Comparison of ENCODE assay signal across 10 cellular contexts in the genomic region with DNA sequence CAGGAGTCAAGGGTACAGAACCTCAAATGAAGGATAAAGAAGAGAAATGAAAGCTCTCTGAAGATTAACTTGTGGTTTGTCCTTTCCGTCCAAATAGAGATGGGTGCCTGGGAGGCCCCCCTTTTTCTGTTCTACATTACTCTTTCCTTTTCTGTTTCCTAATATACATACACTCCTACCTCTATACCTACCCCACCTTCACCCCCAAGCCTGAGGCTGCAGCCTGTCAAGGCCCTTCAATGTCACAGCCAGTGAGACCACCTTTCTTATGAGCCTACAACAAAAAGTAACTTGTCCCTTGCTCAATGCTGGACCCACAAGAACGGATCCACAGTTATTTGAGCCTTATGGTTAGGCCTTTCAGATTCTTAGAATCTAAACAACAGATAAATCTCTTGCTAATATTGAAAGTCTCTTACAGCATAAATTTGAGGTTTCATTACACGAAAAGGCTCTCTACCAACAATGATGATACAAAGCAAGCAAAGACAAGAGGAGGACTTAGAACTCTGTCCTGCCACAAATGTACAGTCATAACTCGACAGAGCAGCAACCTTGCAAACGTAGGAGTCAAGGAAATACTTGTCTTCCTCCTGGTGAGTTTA. TPM values are rescaled to one million over a fixed set of nuclear protein-coding genes. Genes with fewer than 3 reads are reported as not detected.
DNase-seq lines count a peak whose midpoint lies in the region; ATAC-seq and TF ChIP-seq lines count a peak whose summit lies in the region.
"Had no signal": no experiment of that assay in that cellular context is flagged by ENCODE, and none has a peak within 500 bp of the region (broad histone marks: within the 10 kb centered on the region; RNA-seq: fewer than 3 reads in every experiment).

No MANE protein-coding gene starts in this region.

- H3K4me3 ChIP-seq in MM.1S (ENCODE audit: low read length) (peak overlapping the region; percentile 5; the same call in 1 of the 2 replicates), right lobe of liver (no peak overlapping the region)
- H3K4me3 ChIP-seq: SK-N-MC had no signal

- WGBS in right lobe of liver (ENCODE audit: insufficient coverage, low coverage, low lambda C conversion rate, missing lambda C conversion rate): 55% methylated on average over 5 of the region's 5 CpGs

- H3K27me3 Mint-ChIP-seq in natural killer cell (ENCODE audit: low read depth in 2 of 2): no peaks in the 10 kb centered on the region

- H3K4me1 Mint-ChIP-seq in natural killer cell: peaks cover 44 to 46% of the 10 kb centered on the region in 2 donors

- 0 out of 2 replicates have a peak overlapping the region, but pooled peaks have one; percentile 1 for H3K9ac ChIP-seq in MM.1S (ENCODE audit: low read length)

- H3K4me3 Mint-ChIP-seq in natural killer cell: peak overlapping the region; percentile 55

- H3K27ac Mint-ChIP-seq in natural killer cell: peak overlapping the region; percentile 54 to 74

- H3K9me3 ChIP-seq in MM.1S (replicated peaks; ENCODE audit: insufficient read depth, low read length) (no peaks in the 10 kb centered on the region), right lobe of liver (no peaks in the 10 kb centered on the region)

- TF ChIP-seq CTCF in MM.1S (IDR thresholded peaks at IDR 0.05; ENCODE audit: low read length): no peak
- TF ChIP-seq CTCF in natural killer cell (IDR thresholded peaks at IDR 0.05): no peak
- TF ChIP-seq CTCF in right lobe of liver (IDR thresholded peaks at IDR 0.05): no peak

- ATAC-seq in GM18868 (IDR thresholded peaks at IDR 0.05; ENCODE audit: unreplicated experiment): peak; percentile 38
- ATAC-seq in HG02588 (IDR thresholded peaks at IDR 0.05; ENCODE audit: unreplicated experiment): peak; percentile 38
- no peak for ATAC-seq in natural killer cell
- ATAC-seq in right lobe of liver: no peak
- no peak for ATAC-seq in left ventricle myocardium superior

- H3K4me1 ChIP-seq in MM.1S (ENCODE audit: low read length): peaks cover 60% of the 10 kb centered on the region
- H3K4me1 ChIP-seq in right lobe of liver: peaks cover 0 to 21% (median 2%) of the 10 kb centered on the region in 4 donors

- TF ChIP-seq POLR2A in right lobe of liver (IDR thresholded peaks at IDR 0.05): no peak

- peak overlapping the region; percentile 60 for H3K4me2 ChIP-seq in MM.1S (ENCODE audit: low read depth, low read length)

- peak overlapping the region; percentile 43; the same call in 1 of the 2 replicates for H3K27ac ChIP-seq in MM.1S (ENCODE audit: low read length)
- H3K27ac ChIP-seq in right lobe of liver: no peak overlapping the region
- H3K27ac ChIP-seq: SK-N-MC had no signal

- H3K36me3 Mint-ChIP-seq in natural killer cell: no peaks in the 10 kb centered on the region

- H3K27me3 ChIP-seq in MM.1S (replicated peaks; ENCODE audit: insufficient read depth, low read length) (no peaks in the 10 kb centered on the region), right lobe of liver (no peaks in the 10 kb centered on the region)

- no peaks in the 10 kb centered on the region for H4K20me1 ChIP-seq in MM.1S (ENCODE audit: insufficient read depth, low read length)

- no peaks in the 10 kb centered on the region for H3K9me3 Mint-ChIP-seq in natural killer cell

- peaks cover 41% of the 10 kb centered on the region for H3F3A ChIP-seq in MM.1S (ENCODE audit: insufficient read depth, low read length)

- H3K9me2 ChIP-seq in MM.1S (replicated peaks; ENCODE audit: insufficient read depth, low read length): no peaks in the 10 kb centered on the region

- H2AFZ ChIP-seq in MM.1S (ENCODE audit: low read length): no peak overlapping the region

- peaks cover 4% of the 10 kb centered on the region for H3K79me2 ChIP-seq in MM.1S (ENCODE audit: low read length)

- intact Hi-C loops in natural killer cell (cut with micrococcal nuclease) (no loop called here), right lobe of liver (cut with DNase I) (no loop called here), left ventricle myocardium superior (cut with micrococcal nuclease) (no loop called here)

- peak; percentile 67 for DNase-seq in MM.1S
- DNase-seq in natural killer cell: no peak
- DNase-seq in NCI-H2196 treated with DMSO at 0.1 percent for 48 hours (lab: John Stamatoyannopoulos, UW; ENCODE audit: unreplicated experiment): no peak
- DNase-seq in right lobe of liver: no peak
- DNase-seq in cerebellar nuclear complex (lab: John Stamatoyannopoulos, UW): no peak
- DNase-seq in left ventricle myocardium superior: no peak

- no peaks in the 10 kb centered on the region for H3K36me3 ChIP-seq in MM.1S (replicated peaks; ENCODE audit: insufficient read depth, low read length)
- no peaks in the 10 kb centered on the region for H3K36me3 ChIP-seq in right lobe of liver

RNA-seq across cellular contexts. Expression of a gene that starts 4.1 kb away (rescaled TPM):
- 100 to 1,000 TPM; 273 to 354 (median 287) TPM for total RNA-seq in natural killer cell
- 1 to 10 TPM in 5 of 6 experiments, under 1 TPM in 1; 0.95 to 7.7 (median 1.6) TPM for total RNA-seq in right lobe of liver
- total RNA-seq in left ventricle myocardium superior: 1.9 TPM
- total RNA-seq: H4 had no signal

RNA-seq across cellular contexts. Expression of a gene that starts 32.6 kb away (rescaled TPM):
- total RNA-seq in natural killer cell: under 1 TPM; 0.75 to 0.88 (median 0.80) TPM
- total RNA-seq in right lobe of liver: 1 to 10 TPM in 3 of 6 experiments, under 1 TPM in 3; 0.81 to 1.6 (median 1.0) TPM
- total RNA-seq in left ventricle myocardium superior: 2.0 TPM

RNA-seq across cellular contexts. Expression of a gene that starts 47.1 kb away (rescaled TPM):
- total RNA-seq in natural killer cell: not detected
- total RNA-seq in right lobe of liver: 100 to 1,000 TPM; 281 to 749 (median 512) TPM
- 2.8 TPM for total RNA-seq in left ventricle myocardium superior
- total RNA-seq: H4 had no signal

RNA-seq across cellular contexts. Expression of a gene that starts 54.2 kb away (rescaled TPM):
- 10 to 100 TPM in 1 of 3 donors, 1 to 10 TPM in 2; 2.5 to 11.2 (median 3.8) TPM for total RNA-seq in natural killer cell
- 10 to 100 TPM; 24.9 to 33.9 (median 28.9) TPM for total RNA-seq in right lobe of liver
- 48.5 TPM for total RNA-seq in left ventricle myocardium superior
- total RNA-seq: H4 had no signal

Comparison
In these comparisons a context has a peak if more than half of its experiments do, and no peak if none do; other contexts are left out.
1. ATAC-seq: peak in GM18868 (single experiment) and HG02588 (single experiment); none in natural killer cell (0 of 3), right lobe of liver (0 of 4) and left ventricle myocardium superior (single experiment).
2. RNA of a gene that starts 4.1 kb away (total RNA-seq): 273 to 354 TPM in natural killer cell; 1.9 TPM in left ventricle myocardium superior (single experiment) and 0.95 to 7.7 TPM in right lobe of liver; every median in the first group is over 10 times any median in the second.
3. RNA of a gene that starts 47.1 kb away (total RNA-seq): 281 to 749 TPM in right lobe of liver; 2.8 TPM in left ventricle myocardium superior (single experiment) and not detected in natural killer cell; every median in the first group is over 10 times any median in the second.